ENCODE assay signal across 17 cellular contexts in genomic region chr1:9363061-9363471, GRCh38.
DNase-seq lines count a peak whose midpoint lies in the region; ATAC-seq and TF ChIP-seq lines count a peak whose summit lies in the region.
"Had no signal": no experiment of that assay in that cellular context is flagged by ENCODE, and none has a peak within 500 bp of the region (broad histone marks: within the 10 kb centered on the region; RNA-seq: fewer than 3 reads in every experiment).

No MANE protein-coding gene starts in this region.

- H3K9me3 ChIP-seq in mesenchymal stem cell (ENCODE audit: control insufficient read depth, low read length) (no peaks in the 10 kb centered on the region), skeletal muscle tissue (ENCODE audit: control insufficient read depth in 3 of 3, low read length in 3 of 3) (no peaks in the 10 kb centered on the region)
- H3K9me3 ChIP-seq: HAP-1 had no signal

- in situ Hi-C loops in ACHN (cut with HindIII; ENCODE audit: low pct_ligation_motif_present, low pct_unique_long_range_greater_than_20kb, low sequenced_read_pairs): no loop called here

- no peak overlapping the region for H3K18ac ChIP-seq in mesenchymal stem cell (ENCODE audit: low read depth in 1 of 2, low read length in 2 of 2)

- H3K27ac ChIP-seq in HL-60 (replicated peaks) (peak overlapping the region; percentile 41; the same call in 1 of the 2 replicates), caudate nucleus (ENCODE audit: low read depth, low read length) (peak overlapping the region; percentile 72), mesenchymal stem cell (ENCODE audit: low read length, poor library complexity, severe bottlenecking) (no peak overlapping the region), skeletal muscle tissue (ENCODE audit: low read depth, low read length) (peak overlapping the region; percentile 54)

- H3K36me3 ChIP-seq in mesenchymal stem cell (ENCODE audit: control insufficient read depth in 1 of 2, insufficient read depth in 2 of 2, low read depth in 1 of 2, low read length in 2 of 2) (peaks cover 68 to 87% of the 10 kb centered on the region in 2 experiments), skeletal muscle tissue (ENCODE audit: control insufficient read depth in 3 of 3, insufficient read depth in 3 of 3, low read length in 3 of 3) (peaks cover 0 to 10% (median 8%) of the 10 kb centered on the region in 3 donors)
- H3K36me3 ChIP-seq: HAP-1 had no signal

- no peak overlapping the region for H3K4ac ChIP-seq in mesenchymal stem cell (ENCODE audit: low read depth in 1 of 2, low read length in 2 of 2)

- no peak for TF ChIP-seq CTCF in HL-60 (IDR thresholded peaks at IDR 0.05; ENCODE audit: insufficient read depth, low read length)

- H2BK12ac ChIP-seq in mesenchymal stem cell (ENCODE audit: low read length in 2 of 2): no peak overlapping the region

- no peak for ATAC-seq in esophagus mucosa
- no peak for ATAC-seq in HG03469 (IDR thresholded peaks at IDR 0.05; ENCODE audit: unreplicated experiment)
- ATAC-seq: activated naive CD8-positive, alpha-beta T cell treated with anti-CD3 and anti-CD28 coated beads, Interleukin-2, amount 50 U/mL, for 24 hours had no signal

- H3K4me3 ChIP-seq in HL-60 (replicated peaks; ENCODE audit: insufficient read depth, low read length): no peak overlapping the region
- no peak overlapping the region for H3K4me3 ChIP-seq in mesenchymal stem cell (ENCODE audit: insufficient read depth in 1 of 2, low read depth in 1 of 2, low read length in 2 of 2)
- no peak overlapping the region for H3K4me3 ChIP-seq in skeletal muscle tissue (ENCODE audit: low read length in 3 of 3)
- H3K4me3 ChIP-seq: HAP-1 had no signal

- peaks cover 27% of the 10 kb centered on the region for H3K4me1 ChIP-seq in mesenchymal stem cell (ENCODE audit: control insufficient read depth, insufficient read depth, low read depth, low read length)
- H3K4me1 ChIP-seq in skeletal muscle tissue (ENCODE audit: control insufficient read depth in 3 of 3, insufficient read depth in 3 of 3, low read length in 3 of 3): peaks cover 10 to 26% (median 23%) of the 10 kb centered on the region in 3 donors
- H3K4me1 ChIP-seq: HAP-1 had no signal

- H4K8ac ChIP-seq in mesenchymal stem cell (ENCODE audit: low read length): no peak overlapping the region

- no peak overlapping the region for H3K14ac ChIP-seq in mesenchymal stem cell (ENCODE audit: low read length in 2 of 2)

- H2AK5ac ChIP-seq in mesenchymal stem cell (ENCODE audit: low read length, severe bottlenecking): no peak overlapping the region

- H2AFZ ChIP-seq in mesenchymal stem cell (ENCODE audit: low read depth, low read length): no peak overlapping the region

- no peak overlapping the region for H3K4me2 ChIP-seq in mesenchymal stem cell (ENCODE audit: low read length, poor library complexity, severe bottlenecking)

- no peak overlapping the region for H2BK15ac ChIP-seq in mesenchymal stem cell (ENCODE audit: low read depth, poor library complexity, severe bottlenecking)

- H2BK120ac ChIP-seq in mesenchymal stem cell (ENCODE audit: low read depth, low read length): no peak overlapping the region

- no peak overlapping the region for H2BK5ac ChIP-seq in mesenchymal stem cell (ENCODE audit: low read depth, low read length, poor library complexity, severe bottlenecking)

- peaks cover 46% of the 10 kb centered on the region for H3K79me1 ChIP-seq in mesenchymal stem cell (replicated peaks; ENCODE audit: low read length, poor library complexity, severe bottlenecking)

- DNase-seq in HL-60 (ENCODE audit: low read depth in 1 of 2, low spot score in 1 of 2) (no peak), caudate nucleus (lab: John Stamatoyannopoulos, UW) (peak in 51 of 61 donors; percentile 7 to 88 (median 64)), mesenchymal stem cell (no peak), NCI-H1092 treated with DMSO at 0.1 percent for 48 hours (lab: John Stamatoyannopoulos, UW) (no peak), ACHN (no peak)
- DNase-seq: activated CD4-positive, alpha-beta T cell treated with anti-CD3 and anti-CD28 coated beads, Interleukin-2, amount 50 U/mL, for 48 hours; activated naive CD8-positive, alpha-beta T cell treated with anti-CD3 and anti-CD28 coated beads, Interleukin-2, amount 50 U/mL, for 24 hours; activated T-cell treated with anti-CD3 and anti-CD28 coated beads, Interleukin-2, amount 50 U/mL, for 48 hours; cerebellar nuclear complex; MM.1S; NCI-H2107; stimulated activated CD4-positive, alpha-beta T cell treated with anti-CD3 and anti-CD28 coated beads, Interleukin-15, amount 100 ng/mL, for 24 hours; SW 1271 had no signal

- no peak overlapping the region for H3K23ac ChIP-seq in mesenchymal stem cell (ENCODE audit: low read length in 2 of 2)

- peak overlapping the region; percentile 34 for H4K91ac ChIP-seq in mesenchymal stem cell (ENCODE audit: low read length)

- H3K9ac ChIP-seq in mesenchymal stem cell (ENCODE audit: low read length) (no peak overlapping the region), skeletal muscle tissue (ENCODE audit: low read depth in 1 of 3, low read length in 3 of 3) (no peak overlapping the region)

- no peaks in the 10 kb centered on the region for H3K27me3 ChIP-seq in HL-60 (ENCODE audit: insufficient read depth, poor library complexity, severe bottlenecking)
- no peaks in the 10 kb centered on the region for H3K27me3 ChIP-seq in mesenchymal stem cell (ENCODE audit: control insufficient read depth in 1 of 2, insufficient read depth in 1 of 2, low read length in 2 of 2)
- H3K27me3 ChIP-seq in skeletal muscle tissue (ENCODE audit: control insufficient read depth in 3 of 3, insufficient read depth in 3 of 3, low read length in 3 of 3): no peaks in the 10 kb centered on the region

- WGBS in mesenchymal stem cell: 96% methylated on average over 8 of the region's 8 CpGs

Comparison
In these comparisons a context has a peak if more than half of its experiments do, and no peak if none do; other contexts are left out.
1. DNase-seq: peak in caudate nucleus (51 of 61); none in HL-60 (0 of 2), mesenchymal stem cell (single experiment), NCI-H1092 treated with DMSO at 0.1 percent for 48 hours (single experiment) and ACHN (single experiment).